ENCODE assay signal across 1 cellular context in the genomic region with DNA sequence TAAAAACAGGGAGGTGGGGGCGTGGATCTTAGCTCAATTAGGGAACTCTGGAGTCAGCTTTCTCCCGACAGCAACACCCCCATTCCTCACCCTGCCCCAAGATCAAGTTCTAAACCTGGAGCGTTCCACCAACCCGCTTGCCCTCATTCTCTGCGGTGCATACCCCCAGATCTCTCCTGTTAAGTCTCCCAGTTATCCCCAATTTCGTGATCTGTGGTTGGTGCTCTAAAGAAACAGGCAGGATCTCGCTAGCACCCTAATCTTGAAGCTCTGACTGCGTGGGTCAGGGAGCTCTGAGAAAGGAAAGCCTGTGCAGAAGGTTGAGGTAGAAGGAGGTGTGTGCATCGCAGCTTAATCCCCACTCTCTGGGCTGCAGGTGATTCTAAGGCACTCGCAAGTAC.
TF ChIP-seq lines count a peak whose summit lies in the region.

No MANE protein-coding gene starts in this region.

TF ChIP-seq in GM23338, 12 proteins besides CTCF, POLR2A, EP300 and RAD21 (continued from another document):
- TF ChIP-seq, protein P1, sequence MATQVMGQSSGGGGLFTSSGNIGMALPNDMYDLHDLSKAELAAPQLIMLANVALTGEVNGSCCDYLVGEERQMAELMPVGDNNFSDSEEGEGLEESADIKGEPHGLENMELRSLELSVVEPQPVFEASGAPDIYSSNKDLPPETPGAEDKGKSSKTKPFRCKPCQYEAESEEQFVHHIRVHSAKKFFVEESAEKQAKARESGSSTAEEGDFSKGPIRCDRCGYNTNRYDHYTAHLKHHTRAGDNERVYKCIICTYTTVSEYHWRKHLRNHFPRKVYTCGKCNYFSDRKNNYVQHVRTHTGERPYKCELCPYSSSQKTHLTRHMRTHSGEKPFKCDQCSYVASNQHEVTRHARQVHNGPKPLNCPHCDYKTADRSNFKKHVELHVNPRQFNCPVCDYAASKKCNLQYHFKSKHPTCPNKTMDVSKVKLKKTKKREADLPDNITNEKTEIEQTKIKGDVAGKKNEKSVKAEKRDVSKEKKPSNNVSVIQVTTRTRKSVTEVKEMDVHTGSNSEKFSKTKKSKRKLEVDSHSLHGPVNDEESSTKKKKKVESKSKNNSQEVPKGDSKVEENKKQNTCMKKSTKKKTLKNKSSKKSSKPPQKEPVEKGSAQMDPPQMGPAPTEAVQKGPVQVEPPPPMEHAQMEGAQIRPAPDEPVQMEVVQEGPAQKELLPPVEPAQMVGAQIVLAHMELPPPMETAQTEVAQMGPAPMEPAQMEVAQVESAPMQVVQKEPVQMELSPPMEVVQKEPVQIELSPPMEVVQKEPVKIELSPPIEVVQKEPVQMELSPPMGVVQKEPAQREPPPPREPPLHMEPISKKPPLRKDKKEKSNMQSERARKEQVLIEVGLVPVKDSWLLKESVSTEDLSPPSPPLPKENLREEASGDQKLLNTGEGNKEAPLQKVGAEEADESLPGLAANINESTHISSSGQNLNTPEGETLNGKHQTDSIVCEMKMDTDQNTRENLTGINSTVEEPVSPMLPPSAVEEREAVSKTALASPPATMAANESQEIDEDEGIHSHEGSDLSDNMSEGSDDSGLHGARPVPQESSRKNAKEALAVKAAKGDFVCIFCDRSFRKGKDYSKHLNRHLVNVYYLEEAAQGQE (IDR thresholded peaks at IDR 0.05; ENCODE audit: unreplicated experiment): no peak
